Comparison of ENCODE assay signal across 35 cellular contexts in genomic region chr7:21806388-21806787, GRCh38.
"Had no signal": no experiment of that assay in that cellular context is flagged by ENCODE, and none has a peak within 500 bp of the region (broad histone marks: within the 10 kb centered on the region; RNA-seq: fewer than 3 reads in every experiment).

No MANE protein-coding gene starts in this region.

- ATAC-seq: activated CD4-positive, alpha-beta T cell treated with anti-CD3 and anti-CD28 coated beads for 36 hours; activated CD8-positive, alpha-beta memory T cell treated with anti-CD3 and anti-CD28 coated beads, Interleukin-2, amount 10 ng/mL, durations not matched to agents 7 days and 5 days; activated CD8-positive, alpha-beta T cell treated with anti-CD3 and anti-CD28 coated beads, Interleukin-2, amount 10 ng/mL, durations not matched to agents 7 days and 5 days; activated naive CD8-positive, alpha-beta T cell treated with anti-CD3 and anti-CD28 coated beads, Interleukin-2, amount 50 U/mL, for 24 hours; esophagus mucosa; foreskin keratinocyte; gastrocnemius medialis; heart left ventricle; T-helper 17 cell had no signal

- H3K27ac ChIP-seq: adrenal gland, ascending aorta, breast epithelium, cardiac muscle cell, colonic mucosa, foreskin keratinocyte, gastrocnemius medialis, heart left ventricle had no signal

- H3K36me3 ChIP-seq: adrenal gland, ascending aorta, breast epithelium, cardiac muscle cell, colonic mucosa, gastrocnemius medialis, heart left ventricle had no signal

- H3K4me3 ChIP-seq: adrenal gland, ascending aorta, breast epithelium, cardiac muscle cell, colonic mucosa, gastrocnemius medialis, heart left ventricle had no signal

- H3K27me3 ChIP-seq: adrenal gland, ascending aorta, breast epithelium, cardiac muscle cell, colonic mucosa, foreskin keratinocyte, gastrocnemius medialis, heart left ventricle had no signal

- H3K27ac Mint-ChIP-seq: activated CD4-positive, alpha-beta memory T cell treated with anti-CD3 and anti-CD28 coated beads for 36 hours; activated CD4-positive, alpha-beta T cell treated with anti-CD3 and anti-CD28 coated beads for 36 hours; activated CD4-positive, alpha-beta T cell treated with anti-CD3 and anti-CD28 coated beads, Interleukin-2, amount 10 ng/mL, durations not matched to agents 24 days and 14 days; activated CD8-positive, alpha-beta memory T cell treated with anti-CD3 and anti-CD28 coated beads, Interleukin-2, amount 10 ng/mL, durations not matched to agents 7 days and 5 days; activated CD8-positive, alpha-beta T cell treated with anti-CD3 and anti-CD28 coated beads, Interleukin-2, amount 10 ng/mL, durations not matched to agents 7 days and 5 days; activated naive CD4-positive, alpha-beta T cell treated with anti-CD3 and anti-CD28 coated beads for 36 hours; activated naive CD4-positive, alpha-beta T cell treated with anti-CD3 and anti-CD28 coated beads, Interleukin-2, amount 50 U/mL, for 24 hours; activated naive CD8-positive, alpha-beta T cell treated with anti-CD3 and anti-CD28 coated beads for 36 hours; activated naive CD8-positive, alpha-beta T cell treated with anti-CD3 and anti-CD28 coated beads, Interleukin-2, amount 50 U/mL, for 24 hours; activated T-helper 1 cell treated with anti-CD3 and anti-CD28 coated beads, Interleukin-12 subunit alpha, Interleukin-12 subunit beta, Interleukin-2, Interleukin-4 antibody, amounts not matched to agents 30 ng/mL and 10 ng/mL and 1 ng/mL, durations not matched to agents 14 hours and 24 hours and 36 hours; activated T-helper 2 cell treated with anti-CD3 and anti-CD28 coated beads, Interferon-gamma antibody, Interleukin-2, Interleukin-4, amounts not matched to agents 10 μg/mL and 5 μg/mL and 100 μg/mL, durations not matched to agents 14 hours and 24 hours and 36 hours; brain; T-helper 17 cell; T-helper 2 cell treated with Interferon-gamma antibody and Interleukin-4, amounts not matched to agents 5 μg/mL and 100 μg/mL, for 36 hours had no signal

- H3K4me1 ChIP-seq: adrenal gland, ascending aorta, breast epithelium, colonic mucosa, foreskin keratinocyte, gastrocnemius medialis, heart left ventricle had no signal

- H3K36me3 Mint-ChIP-seq: activated CD4-positive, alpha-beta memory T cell treated with anti-CD3 and anti-CD28 coated beads for 36 hours; activated CD8-positive, alpha-beta memory T cell treated with anti-CD3 and anti-CD28 coated beads, Interleukin-2, amount 10 ng/mL, durations not matched to agents 7 days and 5 days; activated naive CD4-positive, alpha-beta T cell treated with anti-CD3 and anti-CD28 coated beads, Interleukin-2, amount 50 U/mL, for 24 hours; activated naive CD8-positive, alpha-beta T cell treated with anti-CD3 and anti-CD28 coated beads for 36 hours; brain had no signal

- H3K4me3 Mint-ChIP-seq: activated CD4-positive, alpha-beta memory T cell treated with anti-CD3 and anti-CD28 coated beads for 36 hours; activated CD4-positive, alpha-beta T cell treated with anti-CD3 and anti-CD28 coated beads for 36 hours; activated CD4-positive, alpha-beta T cell treated with anti-CD3 and anti-CD28 coated beads, Interleukin-2, amount 10 ng/mL, durations not matched to agents 24 days and 14 days; activated CD8-positive, alpha-beta memory T cell treated with anti-CD3 and anti-CD28 coated beads, Interleukin-2, amount 10 ng/mL, durations not matched to agents 7 days and 5 days; activated CD8-positive, alpha-beta T cell treated with anti-CD3 and anti-CD28 coated beads, Interleukin-2, amount 10 ng/mL, durations not matched to agents 7 days and 5 days; activated naive CD4-positive, alpha-beta T cell treated with anti-CD3 and anti-CD28 coated beads for 36 hours; activated naive CD4-positive, alpha-beta T cell treated with anti-CD3 and anti-CD28 coated beads, Interleukin-2, amount 50 U/mL, for 24 hours; activated naive CD8-positive, alpha-beta T cell treated with anti-CD3 and anti-CD28 coated beads for 36 hours; activated naive CD8-positive, alpha-beta T cell treated with anti-CD3 and anti-CD28 coated beads, Interleukin-2, amount 50 U/mL, for 24 hours; activated T-helper 1 cell treated with anti-CD3 and anti-CD28 coated beads, Interleukin-12 subunit alpha, Interleukin-12 subunit beta, Interleukin-2, Interleukin-4 antibody, amounts not matched to agents 30 ng/mL and 10 ng/mL and 1 ng/mL, durations not matched to agents 14 hours and 24 hours and 36 hours; brain; T-helper 17 cell; T-helper 2 cell treated with Interferon-gamma antibody and Interleukin-4, amounts not matched to agents 5 μg/mL and 100 μg/mL, for 36 hours had no signal

- H3K27me3 Mint-ChIP-seq: activated CD8-positive, alpha-beta memory T cell treated with anti-CD3 and anti-CD28 coated beads, Interleukin-2, amount 10 ng/mL, durations not matched to agents 7 days and 5 days; activated naive CD4-positive, alpha-beta T cell treated with anti-CD3 and anti-CD28 coated beads, Interleukin-2, amount 50 U/mL, for 24 hours; activated naive CD8-positive, alpha-beta T cell treated with anti-CD3 and anti-CD28 coated beads for 36 hours; brain had no signal

- DNase-seq: activated CD4-positive, alpha-beta memory T cell treated with anti-CD3 and anti-CD28 coated beads for 36 hours; activated CD4-positive, alpha-beta T cell treated with anti-CD3 and anti-CD28 coated beads for 36 hours; activated CD4-positive, alpha-beta T cell treated with anti-CD3 and anti-CD28 coated beads, Interleukin-2, amount 10 ng/mL, durations not matched to agents 24 days and 14 days; activated CD4-positive, CD25-positive, alpha-beta regulatory T cell; activated CD4-positive, CD25-positive, alpha-beta regulatory T cell treated with anti-CD3 and anti-CD28 coated beads, Interleukin-2, amount 50 U/mL, for 72 hours; activated CD8-positive, alpha-beta memory T cell treated with anti-CD3 and anti-CD28 coated beads, Interleukin-2, amount 10 ng/mL, durations not matched to agents 7 days and 5 days; activated CD8-positive, alpha-beta memory T cell treated with anti-CD3 and anti-CD28 coated beads, Interleukin-2, amount 50 U/mL, for 4 hours; activated CD8-positive, alpha-beta T cell treated with anti-CD3 and anti-CD28 coated beads, Interleukin-2, amount 10 ng/mL, durations not matched to agents 7 days and 5 days; activated effector memory CD4-positive, alpha-beta T cell treated with anti-CD3 and anti-CD28 coated beads, Interleukin-2, amount 50 U/mL, for 16 hours; activated naive CD4-positive, alpha-beta T cell treated with anti-CD3 and anti-CD28 coated beads for 36 hours; activated naive CD8-positive, alpha-beta T cell treated with anti-CD3 and anti-CD28 coated beads for 36 hours; activated naive CD8-positive, alpha-beta T cell treated with anti-CD3 and anti-CD28 coated beads, Interleukin-2, amount 50 U/mL, for 24 hours; activated T-cell treated with anti-CD3 and anti-CD28 coated beads, Interleukin-2, amount 50 U/mL, for 1 hour; activated T-cell treated with anti-CD3 and anti-CD28 coated beads, Interleukin-2, amount 50 U/mL, for 48 hours; adrenal gland; central memory CD4-positive, alpha-beta T cell; cerebellar nuclear complex; colonic mucosa; effector CD8-positive, alpha-beta T cell; foreskin keratinocyte; gastrocnemius medialis; glutamatergic neuron; heart left ventricle; T-helper 1 cell; T-helper 17 cell; T1000 had no signal

- H3K9me3 ChIP-seq: adrenal gland, ascending aorta, breast epithelium, colonic mucosa, gastrocnemius medialis, heart left ventricle had no signal

- H3K4me1 Mint-ChIP-seq: activated CD4-positive, alpha-beta T cell treated with anti-CD3 and anti-CD28 coated beads for 36 hours; activated CD4-positive, alpha-beta T cell treated with anti-CD3 and anti-CD28 coated beads, Interleukin-2, amount 10 ng/mL, durations not matched to agents 24 days and 14 days; activated CD8-positive, alpha-beta memory T cell treated with anti-CD3 and anti-CD28 coated beads, Interleukin-2, amount 10 ng/mL, durations not matched to agents 7 days and 5 days; activated naive CD4-positive, alpha-beta T cell treated with anti-CD3 and anti-CD28 coated beads, Interleukin-2, amount 50 U/mL, for 24 hours; activated naive CD8-positive, alpha-beta T cell treated with anti-CD3 and anti-CD28 coated beads for 36 hours; activated naive CD8-positive, alpha-beta T cell treated with anti-CD3 and anti-CD28 coated beads, Interleukin-2, amount 50 U/mL, for 24 hours; brain; T-helper 17 cell had no signal

- H3K9me3 Mint-ChIP-seq: activated CD4-positive, alpha-beta memory T cell treated with anti-CD3 and anti-CD28 coated beads for 36 hours; activated CD4-positive, alpha-beta T cell treated with anti-CD3 and anti-CD28 coated beads, Interleukin-2, amount 10 ng/mL, durations not matched to agents 24 days and 14 days; activated naive CD4-positive, alpha-beta T cell treated with anti-CD3 and anti-CD28 coated beads for 36 hours; activated naive CD4-positive, alpha-beta T cell treated with anti-CD3 and anti-CD28 coated beads, Interleukin-2, amount 50 U/mL, for 24 hours; activated naive CD8-positive, alpha-beta T cell treated with anti-CD3 and anti-CD28 coated beads, Interleukin-2, amount 50 U/mL, for 24 hours; activated T-helper 1 cell treated with anti-CD3 and anti-CD28 coated beads, Interleukin-12 subunit alpha, Interleukin-12 subunit beta, Interleukin-2, Interleukin-4 antibody, amounts not matched to agents 30 ng/mL and 10 ng/mL and 1 ng/mL, durations not matched to agents 14 hours and 24 hours and 36 hours; activated T-helper 2 cell treated with anti-CD3 and anti-CD28 coated beads, Interferon-gamma antibody, Interleukin-2, Interleukin-4, amounts not matched to agents 10 μg/mL and 5 μg/mL and 100 μg/mL, durations not matched to agents 14 hours and 24 hours and 36 hours; brain; T-helper 2 cell treated with Interferon-gamma antibody and Interleukin-4, amounts not matched to agents 5 μg/mL and 100 μg/mL, for 36 hours had no signal
